ENCODE assay signal across 9 cellular contexts in genomic region chr12:11553871-11554533, GRCh38.
A peak's percentile ranks its signal among the peaks of the same experiment; 100 is the strongest.
DNase-seq lines count a peak whose midpoint lies in the region; ATAC-seq and TF ChIP-seq lines count a peak whose summit lies in the region.
"Had no signal": no experiment of that assay in that cellular context is flagged by ENCODE, and none has a peak within 500 bp of the region (broad histone marks: within the 10 kb centered on the region; RNA-seq: fewer than 3 reads in every experiment).

No MANE protein-coding gene starts in this region.

- H3K4me3 Mint-ChIP-seq in activated CD4-positive, alpha-beta T cell treated with anti-CD3 and anti-CD28 coated beads, Interleukin-2, amount 10 ng/mL, durations not matched to agents 24 days and 14 days: peak overlapping the region; percentile 26
- no peak overlapping the region for H3K4me3 Mint-ChIP-seq in nephron
- H3K4me3 Mint-ChIP-seq: IgD-negative memory B cell had no signal

- DNase-seq in NCI-H524 (lab: John Stamatoyannopoulos, UW): peak; percentile 55 to 69
- peak; percentile 88 for DNase-seq in activated CD4-positive, alpha-beta T cell treated with anti-CD3 and anti-CD28 coated beads, Interleukin-2, amount 10 ng/mL, durations not matched to agents 24 days and 14 days
- peak; percentile 34 to 63 for DNase-seq in erythroblast (lab: John Stamatoyannopoulos, UW)
- DNase-seq in cerebellar nuclear complex (lab: John Stamatoyannopoulos, UW): no peak

- intact Hi-C loops in activated CD4-positive, alpha-beta T cell treated with anti-CD3 and anti-CD28 coated beads, Interleukin-2, amount 10 ng/mL, durations not matched to agents 24 days and 14 days (cut with micrococcal nuclease): loop anchor here (1.0 to 10.0 kb wide), 6 partner anchors 9 to 775 kb away; no protein-coding TSS in a partner anchor

- TF ChIP-seq POLR2A in erythroblast (IDR thresholded peaks at IDR 0.05; ENCODE audit: low read length): no peak

- no peaks in the 10 kb centered on the region for H3K36me3 Mint-ChIP-seq in activated CD4-positive, alpha-beta T cell treated with anti-CD3 and anti-CD28 coated beads, Interleukin-2, amount 10 ng/mL, durations not matched to agents 24 days and 14 days (ENCODE audit: low read depth)
- no peaks in the 10 kb centered on the region for H3K36me3 Mint-ChIP-seq in nephron (ENCODE audit: low read depth)

- H3K27ac Mint-ChIP-seq in activated CD4-positive, alpha-beta T cell treated with anti-CD3 and anti-CD28 coated beads, Interleukin-2, amount 10 ng/mL, durations not matched to agents 24 days and 14 days: no peak overlapping the region
- H3K27ac Mint-ChIP-seq in nephron: no peak overlapping the region
- H3K27ac Mint-ChIP-seq: IgD-negative memory B cell had no signal

- H3K27me3 Mint-ChIP-seq in activated CD4-positive, alpha-beta T cell treated with anti-CD3 and anti-CD28 coated beads, Interleukin-2, amount 10 ng/mL, durations not matched to agents 24 days and 14 days: peaks cover 18% of the 10 kb centered on the region
- H3K27me3 Mint-ChIP-seq in nephron (ENCODE audit: low read depth): no peaks in the 10 kb centered on the region
- H3K27me3 Mint-ChIP-seq: IgD-negative memory B cell had no signal

- ATAC-seq in GM18517 (IDR thresholded peaks at IDR 0.05; ENCODE audit: unreplicated experiment): peak; percentile 62
- peak; percentile 76 for ATAC-seq in HG03378 (IDR thresholded peaks at IDR 0.05; ENCODE audit: unreplicated experiment)

- H3K9me3 Mint-ChIP-seq in activated CD4-positive, alpha-beta T cell treated with anti-CD3 and anti-CD28 coated beads, Interleukin-2, amount 10 ng/mL, durations not matched to agents 24 days and 14 days: no peaks in the 10 kb centered on the region
- H3K9me3 Mint-ChIP-seq in nephron: no peaks in the 10 kb centered on the region

- peaks cover 22% of the 10 kb centered on the region for H3K4me1 Mint-ChIP-seq in activated CD4-positive, alpha-beta T cell treated with anti-CD3 and anti-CD28 coated beads, Interleukin-2, amount 10 ng/mL, durations not matched to agents 24 days and 14 days
- peaks cover 11% of the 10 kb centered on the region for H3K4me1 Mint-ChIP-seq in nephron

- peak; percentile 86 for TF ChIP-seq CTCF in C4-2B (conservative IDR thresholded peaks at IDR 0.05)
- peak; percentile 56 to 60 (median 58) for TF ChIP-seq CTCF in nephron (IDR thresholded peaks at IDR 0.05; ENCODE audit: unreplicated experiment in 3 of 3)

- H3K27ac ChIP-seq in C4-2B: no peak overlapping the region

Comparison
In these comparisons a context has a peak if more than half of its experiments do, and no peak if none do; other contexts are left out.
1. DNase-seq: peak in NCI-H524 (2 of 2), activated CD4-positive, alpha-beta T cell treated with anti-CD3 and anti-CD28 coated beads, Interleukin-2, amount 10 ng/mL, durations not matched to agents 24 days and 14 days (single experiment) and erythroblast (2 of 2); none in cerebellar nuclear complex (0 of 2).